Comparison of ENCODE assay signal across 28 cellular contexts in the genomic region with DNA sequence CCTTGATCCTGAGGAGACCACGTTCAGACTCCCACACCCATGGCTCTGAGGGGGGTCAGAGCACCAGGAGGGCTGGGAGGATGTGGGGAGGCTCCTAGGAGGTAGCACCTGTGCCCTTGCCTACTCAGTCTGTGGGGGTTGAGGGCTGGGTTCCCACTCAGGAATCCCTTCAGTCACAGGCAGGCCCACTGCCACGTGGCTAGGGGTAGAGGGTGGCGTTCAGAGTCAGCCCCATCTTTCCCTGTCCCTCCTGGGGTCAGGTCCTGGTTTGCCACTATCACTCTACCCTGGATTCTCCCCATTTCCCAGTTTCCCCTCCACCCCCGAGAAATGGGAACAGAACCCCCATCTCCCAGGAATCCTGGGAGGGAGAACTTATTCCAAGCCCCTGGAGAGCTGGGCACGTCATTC.
"Had no signal": no experiment of that assay in that cellular context is flagged by ENCODE, and none has a peak within 500 bp of the region (broad histone marks: within the 10 kb centered on the region; RNA-seq: fewer than 3 reads in every experiment).

No MANE protein-coding gene starts in this region.

- DNase-seq: activated CD4-positive, alpha-beta T cell treated with anti-CD3 and anti-CD28 coated beads, Interleukin-2, amount 10 ng/mL, durations not matched to agents 7 days and 5 days; activated CD4-positive, CD25-positive, alpha-beta regulatory T cell treated with anti-CD3 and anti-CD28 coated beads, Interleukin-2, amount 50 U/mL, for 72 hours; activated CD8-positive, alpha-beta memory T cell treated with anti-CD3 and anti-CD28 coated beads for 24 hours; activated CD8-positive, alpha-beta memory T cell treated with anti-CD3 and anti-CD28 coated beads, Interleukin-2, amount 50 U/mL, for 4 hours; activated naive CD4-positive, alpha-beta T cell; activated T-cell treated with anti-CD3 and anti-CD28 coated beads, Interleukin-2, amount 50 U/mL, for 4 hours; adrenal gland; dermis blood vessel endothelial cell; effector memory CD4-positive, alpha-beta T cell; glutamatergic neuron; hippocampal formation; left colon; naive B cell; sigmoid colon; stimulated activated CD4-positive, alpha-beta T cell treated with anti-CD3 and anti-CD28 coated beads, Interleukin-4, amount 100 ng/mL, for 1 hour; stimulated activated naive CD4-positive, alpha-beta T cell; T-cell; upper lobe of right lung had no signal

- H3K4me2 ChIP-seq: smooth muscle cell had no signal

- H3K4me3 ChIP-seq: adrenal gland, lung, sigmoid colon, smooth muscle cell, upper lobe of right lung had no signal

- H3K27me3 Mint-ChIP-seq: naive B cell had no signal

- H3K4me3 Mint-ChIP-seq: activated CD4-positive, alpha-beta T cell treated with anti-CD3 and anti-CD28 coated beads, Interleukin-2, amount 10 ng/mL, durations not matched to agents 7 days and 5 days; activated naive CD8-positive, alpha-beta T cell; activated T-cell treated with anti-CD3 and anti-CD28 coated beads, Interleukin-2, amount 50 U/mL, for 4 hours; naive B cell; T-cell; T-helper 2 cell treated with Interferon-gamma antibody and Interleukin-4, amounts not matched to agents 5 μg/mL and 100 μg/mL, for 36 hours had no signal

- H3K27ac Mint-ChIP-seq: activated CD4-positive, alpha-beta T cell treated with anti-CD3 and anti-CD28 coated beads, Interleukin-2, amount 10 ng/mL, durations not matched to agents 7 days and 5 days; activated naive CD8-positive, alpha-beta T cell; activated T-helper 2 cell treated with anti-CD3 and anti-CD28 coated beads, Interferon-gamma antibody, Interleukin-2, Interleukin-4, amounts not matched to agents 10 μg/mL and 5 μg/mL and 100 μg/mL, durations not matched to agents 14 hours and 24 hours and 36 hours; naive B cell; T-cell; T-helper 2 cell treated with Interferon-gamma antibody and Interleukin-4, amounts not matched to agents 5 μg/mL and 100 μg/mL, for 36 hours had no signal

- H3K9me3 ChIP-seq: adrenal gland had no signal

- H3K27ac ChIP-seq: sigmoid colon, upper lobe of right lung, VCaP had no signal

- ATAC-seq: activated T-cell treated with anti-CD3 and anti-CD28 coated beads, Interleukin-2, amount 50 U/mL, for 4 hours; esophagus mucosa; left colon; T-cell had no signal

- FAIRE-seq: bronchial epithelial cell, endothelial cell of umbilical vein, frontal cortex had no signal

- H3K36me3 Mint-ChIP-seq: naive B cell, T-cell had no signal

- H3K4me1 ChIP-seq: adrenal gland, upper lobe of right lung had no signal

- H3K4me1 Mint-ChIP-seq: activated CD4-positive, alpha-beta T cell treated with anti-CD3 and anti-CD28 coated beads, Interleukin-2, amount 10 ng/mL, durations not matched to agents 7 days and 5 days; naive B cell had no signal

- H3K27me3 ChIP-seq: adrenal gland, sigmoid colon, upper lobe of right lung had no signal

- H3K36me3 ChIP-seq: adrenal gland, sigmoid colon, upper lobe of right lung had no signal
